ENCODE assay signal across 1 cellular context in the genomic region with DNA sequence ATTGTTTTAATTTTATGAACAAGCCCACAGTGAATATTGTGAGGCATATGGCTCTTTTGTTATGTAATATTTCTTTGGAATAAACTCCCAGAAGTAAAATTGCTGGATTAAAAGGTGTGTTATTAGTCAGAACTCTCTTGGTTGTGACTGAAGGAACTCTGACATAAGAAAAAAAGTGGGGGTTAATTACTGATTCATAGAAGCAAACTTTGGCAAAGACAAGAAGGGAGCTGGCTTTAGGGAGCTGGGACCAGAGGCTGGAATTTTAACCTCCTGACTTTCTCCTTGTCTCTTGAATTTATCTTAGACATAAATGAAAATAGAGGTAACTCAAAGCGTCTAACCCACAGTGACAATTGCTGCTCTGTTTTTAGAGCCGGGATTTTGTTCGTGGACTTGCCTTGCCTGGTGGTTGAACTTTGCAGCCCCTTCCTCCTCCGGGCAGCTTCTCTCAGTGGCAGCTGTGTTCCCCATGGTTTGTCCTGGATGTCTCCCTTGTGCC.
TF ChIP-seq lines count a peak whose summit lies in the region.

No MANE protein-coding gene starts in this region.

TF ChIP-seq in HCT116, 20 proteins besides CTCF, POLR2A, EP300 and RAD21 (continued from another document):
- TF ChIP-seq, protein P1, sequence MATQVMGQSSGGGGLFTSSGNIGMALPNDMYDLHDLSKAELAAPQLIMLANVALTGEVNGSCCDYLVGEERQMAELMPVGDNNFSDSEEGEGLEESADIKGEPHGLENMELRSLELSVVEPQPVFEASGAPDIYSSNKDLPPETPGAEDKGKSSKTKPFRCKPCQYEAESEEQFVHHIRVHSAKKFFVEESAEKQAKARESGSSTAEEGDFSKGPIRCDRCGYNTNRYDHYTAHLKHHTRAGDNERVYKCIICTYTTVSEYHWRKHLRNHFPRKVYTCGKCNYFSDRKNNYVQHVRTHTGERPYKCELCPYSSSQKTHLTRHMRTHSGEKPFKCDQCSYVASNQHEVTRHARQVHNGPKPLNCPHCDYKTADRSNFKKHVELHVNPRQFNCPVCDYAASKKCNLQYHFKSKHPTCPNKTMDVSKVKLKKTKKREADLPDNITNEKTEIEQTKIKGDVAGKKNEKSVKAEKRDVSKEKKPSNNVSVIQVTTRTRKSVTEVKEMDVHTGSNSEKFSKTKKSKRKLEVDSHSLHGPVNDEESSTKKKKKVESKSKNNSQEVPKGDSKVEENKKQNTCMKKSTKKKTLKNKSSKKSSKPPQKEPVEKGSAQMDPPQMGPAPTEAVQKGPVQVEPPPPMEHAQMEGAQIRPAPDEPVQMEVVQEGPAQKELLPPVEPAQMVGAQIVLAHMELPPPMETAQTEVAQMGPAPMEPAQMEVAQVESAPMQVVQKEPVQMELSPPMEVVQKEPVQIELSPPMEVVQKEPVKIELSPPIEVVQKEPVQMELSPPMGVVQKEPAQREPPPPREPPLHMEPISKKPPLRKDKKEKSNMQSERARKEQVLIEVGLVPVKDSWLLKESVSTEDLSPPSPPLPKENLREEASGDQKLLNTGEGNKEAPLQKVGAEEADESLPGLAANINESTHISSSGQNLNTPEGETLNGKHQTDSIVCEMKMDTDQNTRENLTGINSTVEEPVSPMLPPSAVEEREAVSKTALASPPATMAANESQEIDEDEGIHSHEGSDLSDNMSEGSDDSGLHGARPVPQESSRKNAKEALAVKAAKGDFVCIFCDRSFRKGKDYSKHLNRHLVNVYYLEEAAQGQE (IDR thresholded peaks at IDR 0.05; ENCODE audit: low read depth), result no peak
- TF ChIP-seq EGR1 (IDR thresholded peaks at IDR 0.05; ENCODE audit: low read depth) (no peak), SRF (IDR thresholded peaks at IDR 0.05; ENCODE audit: low read depth) (no peak), EZH2 (IDR thresholded peaks at IDR 0.05) (no peak)
- TF ChIP-seq, protein P2, sequence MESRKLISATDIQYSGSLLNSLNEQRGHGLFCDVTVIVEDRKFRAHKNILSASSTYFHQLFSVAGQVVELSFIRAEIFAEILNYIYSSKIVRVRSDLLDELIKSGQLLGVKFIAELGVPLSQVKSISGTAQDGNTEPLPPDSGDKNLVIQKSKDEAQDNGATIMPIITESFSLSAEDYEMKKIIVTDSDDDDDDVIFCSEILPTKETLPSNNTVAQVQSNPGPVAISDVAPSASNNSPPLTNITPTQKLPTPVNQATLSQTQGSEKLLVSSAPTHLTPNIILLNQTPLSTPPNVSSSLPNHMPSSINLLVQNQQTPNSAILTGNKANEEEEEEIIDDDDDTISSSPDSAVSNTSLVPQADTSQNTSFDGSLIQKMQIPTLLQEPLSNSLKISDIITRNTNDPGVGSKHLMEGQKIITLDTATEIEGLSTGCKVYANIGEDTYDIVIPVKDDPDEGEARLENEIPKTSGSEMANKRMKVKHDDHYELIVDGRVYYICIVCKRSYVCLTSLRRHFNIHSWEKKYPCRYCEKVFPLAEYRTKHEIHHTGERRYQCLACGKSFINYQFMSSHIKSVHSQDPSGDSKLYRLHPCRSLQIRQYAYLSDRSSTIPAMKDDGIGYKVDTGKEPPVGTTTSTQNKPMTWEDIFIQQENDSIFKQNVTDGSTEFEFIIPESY (IDR thresholded peaks at IDR 0.05; ENCODE audit: extremely low read depth, insufficient replicate concordance, low read length), result no peak
